In the genomic region with DNA sequence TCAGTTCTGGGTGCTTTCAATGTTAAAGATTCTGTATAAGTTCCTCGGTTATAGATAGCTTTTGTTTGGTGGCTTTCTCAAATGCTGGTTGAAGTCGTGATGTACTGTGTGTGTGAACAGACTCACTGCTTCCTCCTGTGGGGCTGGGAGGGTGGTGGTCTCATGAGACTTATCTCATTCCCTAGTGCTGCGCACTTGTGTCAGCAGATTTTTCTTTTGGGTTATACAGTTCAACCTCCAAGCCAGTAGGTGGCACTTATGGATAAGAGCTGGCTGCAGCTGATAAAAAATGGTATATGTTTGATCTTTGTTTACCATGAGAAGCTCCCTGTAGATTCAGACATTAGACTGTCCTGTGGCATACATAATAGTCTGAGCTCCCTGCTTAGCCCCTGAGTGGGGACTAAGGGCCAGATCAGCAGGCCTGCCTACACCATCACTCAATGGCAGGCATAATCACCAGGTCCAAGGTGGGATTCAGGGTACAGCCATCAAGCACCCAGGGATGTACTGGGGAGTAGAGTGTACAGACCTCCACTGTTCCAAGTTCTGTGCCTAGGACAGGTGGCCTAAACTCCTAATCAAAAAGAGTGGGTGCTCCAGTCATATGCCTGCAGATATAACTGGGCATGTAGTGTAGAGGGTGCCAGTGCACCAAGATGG, we compare ENCODE assay signal across 9 cellular contexts.
DNase-seq lines count a peak whose midpoint lies in the region; ATAC-seq and TF ChIP-seq lines count a peak whose summit lies in the region.
"Had no signal": no experiment of that assay in that cellular context is flagged by ENCODE, and none has a peak within 500 bp of the region (broad histone marks: within the 10 kb centered on the region; RNA-seq: fewer than 3 reads in every experiment).

No MANE protein-coding gene starts in this region.

- H3K4me1 ChIP-seq in tibial artery, result no peaks in the 10 kb centered on the region

- H3K4me3 Mint-ChIP-seq in activated naive CD8-positive, alpha-beta T cell treated with anti-CD3 and anti-CD28 coated beads, Interleukin-2, amount 10 ng/mL, durations not matched to agents 7 days and 5 days, result no peak overlapping the region
- H3K4me3 Mint-ChIP-seq in activated naive CD8-positive, alpha-beta T cell treated with anti-CD3 and anti-CD28 coated beads, Interleukin-2, amount 50 U/mL, for 24 hours, result no peak overlapping the region
- no peak overlapping the region for H3K4me3 Mint-ChIP-seq in activated CD4-positive, alpha-beta T cell treated with anti-CD3 and anti-CD28 coated beads, Interleukin-2, amount 10 ng/mL, durations not matched to agents 24 days and 14 days

- H3K27ac ChIP-seq in tibial artery, result no peak overlapping the region

- no peaks in the 10 kb centered on the region for H3K36me3 Mint-ChIP-seq in activated naive CD8-positive, alpha-beta T cell treated with anti-CD3 and anti-CD28 coated beads, Interleukin-2, amount 10 ng/mL, durations not matched to agents 7 days and 5 days
- H3K36me3 Mint-ChIP-seq in activated naive CD8-positive, alpha-beta T cell treated with anti-CD3 and anti-CD28 coated beads, Interleukin-2, amount 50 U/mL, for 24 hours (ENCODE audit: low read depth), result no peaks in the 10 kb centered on the region
- no peaks in the 10 kb centered on the region for H3K36me3 Mint-ChIP-seq in activated CD4-positive, alpha-beta T cell treated with anti-CD3 and anti-CD28 coated beads, Interleukin-2, amount 10 ng/mL, durations not matched to agents 24 days and 14 days (ENCODE audit: low read depth)

- POLR2A ChIA-PET in activated naive CD8-positive, alpha-beta T cell treated with anti-CD3 and anti-CD28 coated beads, Interleukin-2, amount 10 ng/mL, durations not matched to agents 7 days and 5 days (lab: Charles Lee), result no interaction called here

- H3K9me3 ChIP-seq in tibial artery, result no peaks in the 10 kb centered on the region

- H3K9me3 Mint-ChIP-seq in activated naive CD8-positive, alpha-beta T cell treated with anti-CD3 and anti-CD28 coated beads, Interleukin-2, amount 10 ng/mL, durations not matched to agents 7 days and 5 days, result no peaks in the 10 kb centered on the region
- H3K9me3 Mint-ChIP-seq in activated naive CD8-positive, alpha-beta T cell treated with anti-CD3 and anti-CD28 coated beads, Interleukin-2, amount 50 U/mL, for 24 hours, result no peaks in the 10 kb centered on the region
- no peaks in the 10 kb centered on the region for H3K9me3 Mint-ChIP-seq in activated CD4-positive, alpha-beta T cell treated with anti-CD3 and anti-CD28 coated beads, Interleukin-2, amount 10 ng/mL, durations not matched to agents 24 days and 14 days

- no peak for DNase-seq in activated naive CD8-positive, alpha-beta T cell treated with anti-CD3 and anti-CD28 coated beads, Interleukin-2, amount 10 ng/mL, durations not matched to agents 7 days and 5 days
- DNase-seq in activated naive CD8-positive, alpha-beta T cell treated with anti-CD3 and anti-CD28 coated beads, Interleukin-2, amount 50 U/mL, for 24 hours, result no peak
- peak; percentile 3 for DNase-seq in amniotic epithelial cell (ENCODE audit: low read depth)
- no peak for DNase-seq in tibial artery
- DNase-seq in activated CD4-positive, alpha-beta T cell treated with anti-CD3 and anti-CD28 coated beads, Interleukin-2, amount 10 ng/mL, durations not matched to agents 24 days and 14 days, result no peak
- no peak for DNase-seq in activated CD4-positive, alpha-beta T cell treated with anti-CD3 and anti-CD28 coated beads for 4 hours
- DNase-seq: GF-D8 had no signal

- H3K27me3 ChIP-seq in tibial artery, result no peaks in the 10 kb centered on the region

- ATAC-seq in activated naive CD8-positive, alpha-beta T cell treated with anti-CD3 and anti-CD28 coated beads, Interleukin-2, amount 10 ng/mL, durations not matched to agents 7 days and 5 days (ENCODE audit: low read depth), result peak; percentile 36
- ATAC-seq in activated naive CD8-positive, alpha-beta T cell treated with anti-CD3 and anti-CD28 coated beads, Interleukin-2, amount 50 U/mL, for 24 hours, result no peak
- ATAC-seq in HG03135 (IDR thresholded peaks at IDR 0.05; ENCODE audit: unreplicated experiment) (peak; percentile 66), GM21619 (IDR thresholded peaks at IDR 0.05; ENCODE audit: unreplicated experiment) (no peak)

- no peak overlapping the region for H3K4me3 ChIP-seq in tibial artery

- peak; percentile 38 to 46 for TF ChIP-seq CTCF in tibial artery (IDR thresholded peaks at IDR 0.05)

- H3K4me1 Mint-ChIP-seq in activated naive CD8-positive, alpha-beta T cell treated with anti-CD3 and anti-CD28 coated beads, Interleukin-2, amount 10 ng/mL, durations not matched to agents 7 days and 5 days, result no peaks in the 10 kb centered on the region
- no peaks in the 10 kb centered on the region for H3K4me1 Mint-ChIP-seq in activated naive CD8-positive, alpha-beta T cell treated with anti-CD3 and anti-CD28 coated beads, Interleukin-2, amount 50 U/mL, for 24 hours
- H3K4me1 Mint-ChIP-seq in activated CD4-positive, alpha-beta T cell treated with anti-CD3 and anti-CD28 coated beads, Interleukin-2, amount 10 ng/mL, durations not matched to agents 24 days and 14 days, result no peaks in the 10 kb centered on the region

- no peak overlapping the region for H3K27ac Mint-ChIP-seq in activated naive CD8-positive, alpha-beta T cell treated with anti-CD3 and anti-CD28 coated beads, Interleukin-2, amount 10 ng/mL, durations not matched to agents 7 days and 5 days
- H3K27ac Mint-ChIP-seq in activated naive CD8-positive, alpha-beta T cell treated with anti-CD3 and anti-CD28 coated beads, Interleukin-2, amount 50 U/mL, for 24 hours, result no peak overlapping the region
- H3K27ac Mint-ChIP-seq in activated CD4-positive, alpha-beta T cell treated with anti-CD3 and anti-CD28 coated beads, Interleukin-2, amount 10 ng/mL, durations not matched to agents 24 days and 14 days, result no peak overlapping the region

- H3K36me3 ChIP-seq in tibial artery, result no peaks in the 10 kb centered on the region

- peaks cover 20% of the 10 kb centered on the region for H3K27me3 Mint-ChIP-seq in activated naive CD8-positive, alpha-beta T cell treated with anti-CD3 and anti-CD28 coated beads, Interleukin-2, amount 10 ng/mL, durations not matched to agents 7 days and 5 days
- H3K27me3 Mint-ChIP-seq in activated naive CD8-positive, alpha-beta T cell treated with anti-CD3 and anti-CD28 coated beads, Interleukin-2, amount 50 U/mL, for 24 hours, result peaks cover 3% of the 10 kb centered on the region
- H3K27me3 Mint-ChIP-seq in activated CD4-positive, alpha-beta T cell treated with anti-CD3 and anti-CD28 coated beads, Interleukin-2, amount 10 ng/mL, durations not matched to agents 24 days and 14 days, result peaks cover 24% of the 10 kb centered on the region

- intact Hi-C loops in tibial artery (cut with DNase I; ENCODE audit: low total_unique reads), result loop anchor here (5.0 kb wide), 1 partner anchor 146 kb away; no protein-coding TSS in a partner anchor
- intact Hi-C loops in activated CD4-positive, alpha-beta T cell treated with anti-CD3 and anti-CD28 coated beads, Interleukin-2, amount 10 ng/mL, durations not matched to agents 24 days and 14 days (cut with micrococcal nuclease), result loop anchor here (2.0 kb wide), 1 partner anchor 147 kb away; no protein-coding TSS in a partner anchor

Comparison
In these comparisons a context has a peak if more than half of its experiments do, and no peak if none do; other contexts are left out.
1. ATAC-seq: peak in activated naive CD8-positive, alpha-beta T cell treated with anti-CD3 and anti-CD28 coated beads, Interleukin-2, amount 10 ng/mL, durations not matched to agents 7 days and 5 days (single experiment) and HG03135 (single experiment); none in activated naive CD8-positive, alpha-beta T cell treated with anti-CD3 and anti-CD28 coated beads, Interleukin-2, amount 50 U/mL, for 24 hours (single experiment) and GM21619 (single experiment).